9 cellular contexts compared by ENCODE assay signal in the genomic region with DNA sequence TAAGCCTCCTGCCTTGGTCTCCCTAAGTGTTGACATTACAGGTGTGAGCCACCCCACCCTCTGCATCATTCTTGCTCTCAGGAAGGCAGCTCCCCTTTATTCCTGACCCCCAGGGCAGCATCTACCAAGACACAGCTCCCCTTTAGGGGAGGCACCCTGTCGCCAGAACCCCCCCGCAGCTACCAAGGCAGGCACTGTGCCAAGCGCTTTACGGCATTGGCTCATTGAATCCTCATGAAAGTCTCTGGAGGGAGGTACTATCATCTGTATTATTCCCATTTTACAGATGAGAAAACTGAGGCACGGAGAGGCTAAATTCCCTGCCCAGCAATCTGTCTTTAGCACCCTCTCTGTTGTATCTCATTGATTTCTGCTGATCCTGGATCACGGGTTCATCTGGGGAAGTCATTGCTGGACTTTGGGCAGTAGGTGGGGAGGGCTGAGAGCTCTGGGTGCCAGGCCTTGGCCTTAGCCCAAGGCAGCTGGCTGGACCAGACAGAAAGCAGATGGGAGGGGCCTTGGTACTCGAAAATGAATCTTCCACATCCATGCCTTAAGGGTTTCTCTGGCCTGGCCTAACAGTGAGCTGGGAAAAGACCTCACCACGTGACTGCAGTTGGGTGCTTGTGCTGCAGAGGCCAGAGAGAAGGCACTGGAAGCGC. TPM values are rescaled to one million over a fixed set of nuclear protein-coding genes. Genes with fewer than 3 reads are reported as not detected.
DNase-seq lines count a peak whose midpoint lies in the region; ATAC-seq and TF ChIP-seq lines count a peak whose summit lies in the region.
"Had no signal": no experiment of that assay in that cellular context is flagged by ENCODE, and none has a peak within 500 bp of the region (broad histone marks: within the 10 kb centered on the region; RNA-seq: fewer than 3 reads in every experiment).

No MANE protein-coding gene starts in this region.

- intact Hi-C loops in left cardiac atrium (cut with DNase I): no loop called here
- intact Hi-C loops in ovary (cut with DNase I): no loop called here

- H3K4me2 ChIP-seq in GM23248 (ENCODE audit: unreplicated experiment): no peak overlapping the region

- peak; percentile 58 to 80 for ATAC-seq in left cardiac atrium

- H3K27ac ChIP-seq in GM23248: no peak overlapping the region
- no peak overlapping the region for H3K27ac ChIP-seq in ovary

- whole genome bisulfite sequencing in GM23248 (ENCODE audit: low coverage in 1 of 2, low lambda C conversion rate in 2 of 2, missing lambda C conversion rate in 2 of 2), 2 experiments: 57 to 58% methylated on average over 9 of the region's 9 CpGs
- 67 to 73% (median 71%) methylated on average over 9 of the region's 9 CpGs for WGBS in ovary, 3 donors

- no peak overlapping the region for H2AFZ ChIP-seq in GM23248

- H3K4me1 ChIP-seq in GM23248 (ENCODE audit: insufficient read depth) (peaks cover 23% of the 10 kb centered on the region), ovary (ENCODE audit: insufficient read depth) (peaks cover 15% of the 10 kb centered on the region)

- H4K20me1 ChIP-seq in GM23248 (ENCODE audit: insufficient read depth): no peaks in the 10 kb centered on the region

- peaks cover 12% of the 10 kb centered on the region; the same call in 1 of the 2 replicates for H3K36me3 ChIP-seq in GM23248 (ENCODE audit: low read depth)
- no peaks in the 10 kb centered on the region for H3K36me3 ChIP-seq in ovary

- in situ Hi-C loops in GM23248 (cut with MboI): no loop called here

- H3K79me2 ChIP-seq in GM23248 (ENCODE audit: insufficient read depth): peaks cover 96% of the 10 kb centered on the region

- no peak overlapping the region for H3K9ac ChIP-seq in GM23248

- H3K4me3 ChIP-seq in GM23248 (no peak overlapping the region), ovary (no peak overlapping the region)

- H3K27me3 ChIP-seq in GM23248 (replicated peaks; ENCODE audit: insufficient read depth) (no peaks in the 10 kb centered on the region), ovary (no peaks in the 10 kb centered on the region)

- H3F3A ChIP-seq in GM23248 (ENCODE audit: insufficient read depth): 0 out of 2 replicates have a peak, but pooled peaks cover 7% of the 10 kb centered on the region

- H3K9me3 ChIP-seq in GM23248 (ENCODE audit: low read depth): no peaks in the 10 kb centered on the region
- H3K9me3 ChIP-seq in ovary: no peaks in the 10 kb centered on the region

- DNase-seq in GM23248: peak; percentile 54
- DNase-seq in anterior cingulate cortex (lab: John Stamatoyannopoulos, UW): peak in 49 of 58 donors; percentile 6 to 83 (median 52)
- DNase-seq in left cardiac atrium: no peak
- DNase-seq in renal cortical epithelial cell (ENCODE audit: low read depth): peak; percentile 28
- DNase-seq in NCI-H1105 (lab: John Stamatoyannopoulos, UW): no peak
- DNase-seq in ovary: no peak
- DNase-seq in activated CD4-positive, alpha-beta T cell treated with anti-CD3 and anti-CD28 coated beads for 1 hour: no peak
- DNase-seq in D341Med (ENCODE audit: low spot score): no peak
- DNase-seq: activated T-cell treated with anti-CD3 and anti-CD28 coated beads, Interleukin-2, amount 50 U/mL, for 48 hours had no signal

- TF ChIP-seq CTCF in ovary (IDR thresholded peaks at IDR 0.05): no peak

- TF ChIP-seq EP300 in ovary (IDR thresholded peaks at IDR 0.05): no peak

- TF ChIP-seq POLR2A in ovary (IDR thresholded peaks at IDR 0.05): no peak

- no peaks in the 10 kb centered on the region for H3K9me2 ChIP-seq in GM23248 (ENCODE audit: insufficient read depth)

RNA-seq across cellular contexts. Expression of a gene that starts 5.9 kb away (rescaled TPM):
- 633 and 640 TPM in 2 replicates for total RNA-seq in GM23248 (2014; rRNA removed; shearing (Covaris generic))
- polyA plus RNA-seq in GM23248 (2016; fragmentation: Nextera tagmentation; extraction: Ambion mirVana) (443 and 482 TPM in 2 replicates), ovary (10 to 100 TPM; 52.3 to 67.9 TPM)
- total RNA-seq in left cardiac atrium (10 to 100 TPM; 70.3 to 83.7 TPM), renal cortical epithelial cell (83.0 and 242 TPM in 2 replicates), ovary (10 to 100 TPM; 26.3 to 98.2 (median 58.7) TPM)

RNA-seq across cellular contexts. Expression of a gene that starts 14.2 kb away (rescaled TPM):
- total RNA-seq in GM23248 (2014; rRNA removed; shearing (Covaris generic)): 100 and 116 TPM in 2 replicates
- polyA plus RNA-seq in GM23248 (2016; fragmentation: Nextera tagmentation; extraction: Ambion mirVana) (10.5 and 10.7 TPM in 2 replicates), ovary (10 to 100 TPM; 17.3 to 29.7 TPM)
- total RNA-seq in left cardiac atrium (10 to 100 TPM; 31.2 to 36.2 TPM), renal cortical epithelial cell (67.7 and 92.1 TPM in 2 replicates), ovary (10 to 100 TPM; 24.5 to 47.7 (median 26.8) TPM)

RNA-seq across cellular contexts. Expression of a gene that starts 39.9 kb away (rescaled TPM):
- total RNA-seq in GM23248 (2014; rRNA removed; shearing (Covaris generic)): 57.9 and 59.8 TPM in 2 replicates
- polyA plus RNA-seq in GM23248 (2016; fragmentation: Nextera tagmentation; extraction: Ambion mirVana) (48.0 and 49.6 TPM in 2 replicates), ovary (10 to 100 TPM; 29.7 to 77.0 TPM)
- total RNA-seq in left cardiac atrium (100 to 1,000 TPM; 442 to 451 TPM), renal cortical epithelial cell (56.6 and 80.5 TPM in 2 replicates), ovary (10 to 100 TPM; 27.8 to 67.8 (median 55.8) TPM)

Comparison
In these comparisons a context has a peak if more than half of its experiments do, and no peak if none do; other contexts are left out.
1. DNase-seq: peak in GM23248 (single experiment), anterior cingulate cortex (49 of 58) and renal cortical epithelial cell (single experiment); none in left cardiac atrium (single experiment), NCI-H1105 (single experiment), ovary (0 of 5), activated CD4-positive, alpha-beta T cell treated with anti-CD3 and anti-CD28 coated beads for 1 hour (single experiment) and D341Med (single experiment).